In genomic region chr9:136494531-136495215, GRCh38 we compare ENCODE assay signal across 25 cellular contexts. TPM values are rescaled to one million over a fixed set of nuclear protein-coding genes. Genes with fewer than 3 reads are reported as not detected.
DNase-seq lines count a peak whose midpoint lies in the region; ATAC-seq, FAIRE-seq and TF ChIP-seq lines count a peak whose summit lies in the region.
"Had no signal": no experiment of that assay in that cellular context is flagged by ENCODE, and none has a peak within 500 bp of the region (broad histone marks: within the 10 kb centered on the region; RNA-seq: fewer than 3 reads in every experiment).

No MANE protein-coding gene starts in this region.

- peaks cover 4 to 20% of the 10 kb centered on the region in 2 donors for H3K36me3 Mint-ChIP-seq in CD4-positive, alpha-beta memory T cell
- H3K36me3 Mint-ChIP-seq in endodermal cell (ENCODE audit: low read depth), result peaks cover 8% of the 10 kb centered on the region

- SMC1A ChIA-PET in GM12878 (lab: Charles Lee; ENCODE audit: uncharacterized antibody, unreplicated experiment), result no interaction called here

- TSS peak; percentile 72 for BruUV-seq in GM12878 (replicated peaks; lab: Mats Ljungman, UMichigan)

- H3K27me3 Mint-ChIP-seq in CD4-positive, alpha-beta memory T cell, result no peaks in the 10 kb centered on the region
- peaks cover 7% of the 10 kb centered on the region for H3K27me3 Mint-ChIP-seq in endodermal cell (ENCODE audit: insufficient read depth)
- H3K27me3 Mint-ChIP-seq: activated CD8-positive, alpha-beta T cell treated with anti-CD3 and anti-CD28 coated beads for 36 hours; activated naive CD8-positive, alpha-beta T cell treated with anti-CD3 and anti-CD28 coated beads, Interleukin-2, amount 10 ng/mL, durations not matched to agents 7 days and 5 days; stimulated activated memory B cell treated with anti-CD40 and anti-IgM and Interleukin-4, amounts not matched to agents 10 μg/mL and 1 μg/mL and 100 μg/mL, for 72 hours had no signal

- H3K79me2 ChIP-seq in GM12878 (ENCODE audit: control insufficient read depth, insufficient read depth, low read length), result no peaks in the 10 kb centered on the region

- TF ChIP-seq EP300 in GM12878 (IDR thresholded peaks at IDR 0.05; ENCODE audit: borderline replicate concordance in 1 of 2, control insufficient read depth in 1 of 2, low read depth in 2 of 2, low read length in 2 of 2) (no peak), gastroesophageal sphincter (IDR thresholded peaks at IDR 0.05) (no peak), sigmoid colon (IDR thresholded peaks at IDR 0.05) (no peak)

- TF ChIP-seq CTCF in GM12878 (IDR thresholded peaks at IDR 0.05 in 2 of 3, conservative IDR thresholded peaks at IDR 0.05 in 1 of 3; ENCODE audit: control insufficient read depth in 2 of 3, extremely low read depth in 1 of 3, insufficient read depth in 1 of 3, low read depth in 3 of 3, low read length in 3 of 3) (no peak), gastroesophageal sphincter (IDR thresholded peaks at IDR 0.05) (no peak), sigmoid colon (IDR thresholded peaks at IDR 0.05) (no peak), endodermal cell (conservative IDR thresholded peaks at IDR 0.05) (no peak)

- no peak for ATAC-seq in GM12878
- peak; percentile 60 for ATAC-seq in gastroesophageal sphincter
- ATAC-seq: activated CD8-positive, alpha-beta T cell treated with anti-CD3 and anti-CD28 coated beads for 36 hours; Panc1; stimulated activated memory B cell treated with anti-CD40 and anti-IgM and Interleukin-4, amounts not matched to agents 10 μg/mL and 1 μg/mL and 100 μg/mL, for 72 hours had no signal

- H3K36me3 ChIP-seq in NT2/D1 (ENCODE audit: insufficient read depth, insufficient read length, low read length) (peaks cover 55% of the 10 kb centered on the region), GM12878 (ENCODE audit: control insufficient read depth in 2 of 2, insufficient read depth in 2 of 2, low read length in 1 of 2) (peaks cover 0 to 19% of the 10 kb centered on the region in 2 experiments; a peak in 2 of 4 replicates), gastroesophageal sphincter (peaks cover 0 to 53% of the 10 kb centered on the region in 2 donors), sigmoid colon (peaks cover 30 to 50% (median 39%) of the 10 kb centered on the region in 4 donors), endodermal cell (ENCODE audit: control insufficient read depth, insufficient read depth, low read length) (no peaks in the 10 kb centered on the region)
- H3K36me3 ChIP-seq in CD4-positive, alpha-beta memory T cell (ENCODE audit: insufficient read depth, low read length), result peaks cover 7% of the 10 kb centered on the region

- POLR2A ChIA-PET in GM12878 (lab: Charles Lee), result no interaction called here
- POLR2A ChIA-PET in CD4-positive, alpha-beta memory T cell (lab: Charles Lee; ENCODE audit: partially characterized antibody), result no interaction called here

- H3K4me1 ChIP-seq in NT2/D1 (ENCODE audit: insufficient read depth, insufficient read length), result peaks cover 10% of the 10 kb centered on the region
- H3K4me1 ChIP-seq in GM12878 (ENCODE audit: control insufficient read depth, insufficient read depth, low read length), result no peaks in the 10 kb centered on the region
- peaks cover 0 to 36% (median 15%) of the 10 kb centered on the region in 3 donors for H3K4me1 ChIP-seq in gastroesophageal sphincter
- peaks cover 0 to 27% (median 22%) of the 10 kb centered on the region in 4 donors for H3K4me1 ChIP-seq in sigmoid colon
- H3K4me1 ChIP-seq in CD4-positive, alpha-beta memory T cell (ENCODE audit: insufficient read depth, low read length), result no peaks in the 10 kb centered on the region
- H3K4me1 ChIP-seq in endodermal cell (ENCODE audit: control insufficient read depth, insufficient read depth, low read length), result no peaks in the 10 kb centered on the region
- H3K4me1 ChIP-seq: SJCRH30 had no signal

- 93% methylated on average over 29 of the region's 29 CpGs for whole genome bisulfite sequencing in GM12878 (ENCODE audit: insufficient coverage, insufficient replicate concordance, low lambda C conversion rate, missing lambda C conversion rate)
- WGBS in gastroesophageal sphincter (ENCODE audit: low coverage in 1 of 2), 2 donors, result 51 to 58% methylated on average over 10 to 12 of the region's 29 CpGs
- WGBS in sigmoid colon, 2 donors, result 90 to 91% methylated on average over 29 of the region's 29 CpGs
- whole genome bisulfite sequencing in endodermal cell (ENCODE audit: insufficient coverage in 1 of 2, insufficient read length in 1 of 2), 2 experiments, result 95 to 98% methylated on average over 28 to 29 of the region's 29 CpGs

- H3K9me3 ChIP-seq in NT2/D1 (ENCODE audit: insufficient read depth, low read length), result no peaks in the 10 kb centered on the region
- no peaks in the 10 kb centered on the region for H3K9me3 ChIP-seq in GM12878 (replicated peaks; ENCODE audit: control insufficient read depth, insufficient read depth, low read length)
- H3K9me3 ChIP-seq in gastroesophageal sphincter, result no peaks in the 10 kb centered on the region
- H3K9me3 ChIP-seq in sigmoid colon, result no peaks in the 10 kb centered on the region
- H3K9me3 ChIP-seq in CD4-positive, alpha-beta memory T cell (ENCODE audit: control insufficient read depth in 1 of 2, low read length in 2 of 2), result no peaks in the 10 kb centered on the region
- no peaks in the 10 kb centered on the region for H3K9me3 ChIP-seq in endodermal cell (ENCODE audit: control insufficient read depth, low read length)
- H3K9me3 ChIP-seq: heart right ventricle, SJCRH30, spleen, thoracic aorta had no signal

- TF ChIP-seq RAD21 in GM12878 (IDR thresholded peaks at IDR 0.05; ENCODE audit: insufficient read depth, low read depth, low read length), result no peak

- no peak overlapping the region for H3K4me3 Mint-ChIP-seq in CD4-positive, alpha-beta memory T cell
- no peak overlapping the region for H3K4me3 Mint-ChIP-seq in endodermal cell
- H3K4me3 Mint-ChIP-seq: activated CD8-positive, alpha-beta T cell treated with anti-CD3 and anti-CD28 coated beads for 36 hours; activated naive CD8-positive, alpha-beta T cell treated with anti-CD3 and anti-CD28 coated beads, Interleukin-2, amount 10 ng/mL, durations not matched to agents 7 days and 5 days; HFFc6; stimulated activated memory B cell treated with anti-CD40 and anti-IgM and Interleukin-4, amounts not matched to agents 10 μg/mL and 1 μg/mL and 100 μg/mL, for 72 hours had no signal

- H3K4me1 Mint-ChIP-seq in CD4-positive, alpha-beta memory T cell, result no peaks in the 10 kb centered on the region
- no peaks in the 10 kb centered on the region for H3K4me1 Mint-ChIP-seq in endodermal cell
- H3K4me1 Mint-ChIP-seq: activated naive CD8-positive, alpha-beta T cell treated with anti-CD3 and anti-CD28 coated beads, Interleukin-2, amount 10 ng/mL, durations not matched to agents 7 days and 5 days; stimulated activated memory B cell treated with anti-CD40 and anti-IgM and Interleukin-4, amounts not matched to agents 10 μg/mL and 1 μg/mL and 100 μg/mL, for 72 hours had no signal

- peak; percentile 12; the same call in 1 of the 2 replicates for TF ChIP-seq POLR2A in GM12878 (IDR thresholded peaks at IDR 0.05; ENCODE audit: low read depth, low read length)
- no peak for TF ChIP-seq POLR2A in gastroesophageal sphincter (IDR thresholded peaks at IDR 0.05)
- TF ChIP-seq POLR2A in sigmoid colon (IDR thresholded peaks at IDR 0.05), result no peak

- intact Hi-C loops in GM12878 (cut with micrococcal nuclease; ENCODE audit: unreplicated experiment) (no loop called here), sigmoid colon (cut with DNase I) (loop anchor here (5.0 kb wide), 1 partner anchor 33 kb away; no protein-coding TSS in a partner anchor)
- intact Hi-C loops in CD4-positive, alpha-beta memory T cell (cut with micrococcal nuclease), result no loop called here

- H3K9ac ChIP-seq in NT2/D1 (ENCODE audit: insufficient read length, low read depth) (peak overlapping the region; percentile 8), GM12878 (ENCODE audit: control insufficient read depth, insufficient read depth, low read length) (no peak overlapping the region), endodermal cell (ENCODE audit: extremely low read depth, low read length, poor library complexity, severe bottlenecking) (no peak overlapping the region)

- no peaks in the 10 kb centered on the region for H4K20me1 ChIP-seq in GM12878 (ENCODE audit: control insufficient read depth, insufficient read depth)

- no peaks in the 10 kb centered on the region for H3K9me3 Mint-ChIP-seq in CD4-positive, alpha-beta memory T cell
- H3K9me3 Mint-ChIP-seq in endodermal cell, result no peaks in the 10 kb centered on the region
- H3K9me3 Mint-ChIP-seq: activated naive CD8-positive, alpha-beta T cell treated with anti-CD3 and anti-CD28 coated beads, Interleukin-2, amount 10 ng/mL, durations not matched to agents 7 days and 5 days; HFFc6; stimulated activated memory B cell treated with anti-CD40 and anti-IgM and Interleukin-4, amounts not matched to agents 10 μg/mL and 1 μg/mL and 100 μg/mL, for 72 hours had no signal

- DNase-seq in NT2/D1 (ENCODE audit: low read depth, low spot score) (no peak), GM12878 (ENCODE audit: low read depth, low spot score) (no peak), sigmoid colon (no peak), OCI-M1 (lab: John Stamatoyannopoulos, UW) (no peak), endodermal cell (no peak)
- no peak for DNase-seq in CD4-positive, alpha-beta memory T cell
- DNase-seq: activated CD4-positive, alpha-beta T cell treated with anti-CD3 and anti-CD28 coated beads for 1 hour; activated CD8-positive, alpha-beta T cell treated with anti-CD3 and anti-CD28 coated beads for 36 hours; activated effector memory CD4-positive, alpha-beta T cell treated with Interleukin-2 at 50 U/mL for 16 hours; activated naive CD8-positive, alpha-beta T cell treated with anti-CD3 and anti-CD28 coated beads, Interleukin-2, amount 10 ng/mL, durations not matched to agents 7 days and 5 days; cortex of kidney; DMS 273 treated with DMSO at 0.1 percent for 48 hours; HFFc6; KG1; mesendoderm; NCI-H510A; SJCRH30; spleen; stimulated activated CD4-positive, alpha-beta T cell treated with anti-CD3 and anti-CD28 coated beads, Interleukin-2, amount 100 ng/mL, for 48 hours had no signal

- H3K27me3 ChIP-seq in NT2/D1 (ENCODE audit: insufficient read depth, insufficient read length), result no peaks in the 10 kb centered on the region
- no peaks in the 10 kb centered on the region for H3K27me3 ChIP-seq in GM12878 (replicated peaks in 1 of 2; ENCODE audit: control insufficient read depth in 2 of 2, insufficient read depth in 2 of 2, low read length in 1 of 2)
- no peaks in the 10 kb centered on the region for H3K27me3 ChIP-seq in gastroesophageal sphincter
- no peaks in the 10 kb centered on the region for H3K27me3 ChIP-seq in sigmoid colon
- no peaks in the 10 kb centered on the region for H3K27me3 ChIP-seq in CD4-positive, alpha-beta memory T cell (ENCODE audit: insufficient read depth, low read length)
- H3K27me3 ChIP-seq in endodermal cell (ENCODE audit: control insufficient read depth, insufficient read depth, low read length, poor library complexity, severe bottlenecking), result peaks cover 2% of the 10 kb centered on the region
- H3K27me3 ChIP-seq: heart right ventricle, SJCRH30, spleen had no signal

- in situ Hi-C loops in GM12878 (cut with MboI), result loop anchor here (5.0 kb wide), 1 partner anchor 133 kb away; no protein-coding TSS in a partner anchor

- H2AFZ ChIP-seq in GM12878 (ENCODE audit: control insufficient read depth, low read depth, low read length), result no peak overlapping the region

- FAIRE-seq in GM12878 (lab: Jason Lieb, UNC), result no peak
- FAIRE-seq: TTC549 had no signal

- CTCF ChIA-PET in GM12878 (lab: Yijun Ruan, JAX), result no interaction called here
- CTCF ChIA-PET in CD4-positive, alpha-beta memory T cell (lab: Charles Lee; ENCODE audit: partially characterized antibody), result interaction anchor here (0.9 kb wide), 1 partner anchor 9 kb away, joined by 4 read pairs; no protein-coding TSS in a partner anchor

- no peak overlapping the region for H3K4me2 ChIP-seq in GM12878 (ENCODE audit: control insufficient read depth, insufficient read depth)

- RAD21 ChIA-PET in GM12878 (lab: Charles Lee; ENCODE audit: unreplicated experiment), result no interaction called here

- no peak overlapping the region for H3K27ac ChIP-seq in GM12878 (ENCODE audit: control insufficient read depth, insufficient read depth)
- H3K27ac ChIP-seq in gastroesophageal sphincter, result peak overlapping the region in 3 of 4 donors; percentile 36 to 51 (median 47)
- peak overlapping the region in 3 of 4 donors; percentile 54 to 61 (median 55) for H3K27ac ChIP-seq in sigmoid colon
- no peak overlapping the region for H3K27ac ChIP-seq in CD4-positive, alpha-beta memory T cell (ENCODE audit: low read depth, low read length)
- H3K27ac ChIP-seq in endodermal cell (ENCODE audit: low read depth, low read length), result no peak overlapping the region
- H3K27ac ChIP-seq: SJCRH30, thoracic aorta had no signal

- H3K27ac Mint-ChIP-seq in CD4-positive, alpha-beta memory T cell, result no peak overlapping the region
- no peak overlapping the region for H3K27ac Mint-ChIP-seq in endodermal cell
- H3K27ac Mint-ChIP-seq: activated CD8-positive, alpha-beta T cell treated with anti-CD3 and anti-CD28 coated beads for 36 hours; activated naive CD8-positive, alpha-beta T cell treated with anti-CD3 and anti-CD28 coated beads, Interleukin-2, amount 10 ng/mL, durations not matched to agents 7 days and 5 days; HFFc6; stimulated activated memory B cell treated with anti-CD40 and anti-IgM and Interleukin-4, amounts not matched to agents 10 μg/mL and 1 μg/mL and 100 μg/mL, for 72 hours had no signal

- H3K4me3 ChIP-seq in NT2/D1 (ENCODE audit: insufficient read length, low read depth), result no peak overlapping the region
- H3K4me3 ChIP-seq in GM12878, result no peak overlapping the region
- H3K4me3 ChIP-seq in gastroesophageal sphincter, result no peak overlapping the region
- no peak overlapping the region for H3K4me3 ChIP-seq in sigmoid colon
- H3K4me3 ChIP-seq in CD4-positive, alpha-beta memory T cell (ENCODE audit: low read length in 2 of 2), result no peak overlapping the region
- no peak overlapping the region for H3K4me3 ChIP-seq in endodermal cell (ENCODE audit: low read length)
- H3K4me3 ChIP-seq: heart right ventricle, SJCRH30, spleen, thoracic aorta had no signal

RNA-seq across cellular contexts. Expression of gene SEC16A, which starts 11.8 kb away (rescaled TPM):
- total RNA-seq in GM12878 (2013; cell fraction: nucleolus; rRNA removed), result 45.7 and 51.6 TPM in 2 replicates
- total RNA-seq in GM12878 (2014; rRNA removed) (14.7 and 17.6 TPM in 2 replicates), GM12878 (2014; rRNA removed; fragmentation: Illumina TruSeq; extraction: Trizol) (8.3 and 10.0 TPM in 2 replicates), GM12878 (2021) (52.6 and 59.1 TPM in 2 replicates), gastroesophageal sphincter (10 to 100 TPM; 35.5 to 71.0 (median 50.5) TPM), sigmoid colon (10 to 100 TPM; 22.9 to 33.9 (median 30.2) TPM), endodermal cell (10 to 100 TPM; 54.6 to 60.7 TPM)
- 36.4 TPM for polyA plus RNA-seq in GM12878 (2011; ENCODE audit: low read depth)
- polyA plus RNA-seq in GM12878 (2011; rRNA removed) (7.3 and 9.9 TPM in 2 replicates), GM12878 (2014; fragmentation: Illumina TruSeq; extraction: Trizol) (26.5 and 36.0 TPM in 2 replicates), GM12878 (2014; fragmentation: Nextera tagmentation; extraction: Ambion mirVana) (10 to 100 TPM; 12.4 to 16.6 TPM), GM12878 (2014; rRNA removed) (25.9 and 28.0 TPM in 2 replicates), GM12878 (2016; fragmentation: Nextera tagmentation; extraction: Ambion mirVana) (10 to 100 TPM; 44.6 to 44.7 TPM), sigmoid colon (10 to 100 TPM; 22.8 to 57.0 (median 24.5) TPM)
- polyA plus RNA-seq in GM12878 (2011; cell fraction: cytosol; rRNA removed), result 12.3 and 18.3 TPM in 2 replicates
- polyA plus RNA-seq in GM12878 (2011; cell fraction: nucleus; rRNA removed), result 44.9 and 59.4 TPM in 2 replicates
- 40.1 and 41.6 TPM in 2 replicates for polyA plus RNA-seq in GM12878 (2012)
- 9.8 and 13.4 TPM in 2 replicates for polyA minus RNA-seq in GM12878 (2011; rRNA and poly(A)+ RNA removed)
- 19.6 and 20.7 TPM in 2 replicates for polyA minus RNA-seq in GM12878 (2011; cell fraction: cytosol; rRNA and poly(A)+ RNA removed)
- 11.8 and 19.4 TPM in 2 replicates for polyA minus RNA-seq in GM12878 (2011; cell fraction: nucleus; rRNA and poly(A)+ RNA removed)
- total RNA-seq in CD4-positive, alpha-beta memory T cell, result 10 to 100 TPM; 82.9 to 87.7 TPM
- polyA plus RNA-seq in CD4-positive, alpha-beta memory T cell, result 10 to 100 TPM in 1 of 2 donors, 1 to 10 TPM in 1; 6.6 to 39.3 TPM
- polyA plus RNA-seq in endodermal cell (2013, experiment 1 of 2), result 43.1 TPM
- 41.4 TPM for polyA plus RNA-seq in endodermal cell (2013, experiment 2 of 2)

RNA-seq across cellular contexts. Expression of gene NOTCH1, which starts 51.2 kb away (rescaled TPM):
- 114 and 132 TPM in 2 replicates for total RNA-seq in GM12878 (2013; cell fraction: nucleolus; rRNA removed)
- total RNA-seq in GM12878 (2014; rRNA removed) (6.9 and 9.7 TPM in 2 replicates), GM12878 (2014; rRNA removed; fragmentation: Illumina TruSeq; extraction: Trizol) (1.8 and 2.5 TPM in 2 replicates), GM12878 (2021) (38.6 and 40.0 TPM in 2 replicates), gastroesophageal sphincter (10 to 100 TPM; 31.1 to 72.1 (median 44.0) TPM), sigmoid colon (10 to 100 TPM; 16.6 to 36.0 (median 31.8) TPM), endodermal cell (10 to 100 TPM; 23.4 to 24.2 TPM)
- 2.6 TPM for polyA plus RNA-seq in GM12878 (2011; ENCODE audit: low read depth)
- polyA plus RNA-seq in GM12878 (2011; rRNA removed) (1.4 TPM in 2 replicates), GM12878 (2014; fragmentation: Illumina TruSeq; extraction: Trizol) (1.1 and 2.7 TPM in 2 replicates), GM12878 (2014; fragmentation: Nextera tagmentation; extraction: Ambion mirVana) (under 1 TPM; 0.02 to 0.24 TPM), GM12878 (2014; rRNA removed) (12.4 and 12.7 TPM in 2 replicates), GM12878 (2016; fragmentation: Nextera tagmentation; extraction: Ambion mirVana) (1 to 10 TPM; 4.7 to 6.8 TPM), sigmoid colon (10 to 100 TPM in 1 of 3 donors, 1 to 10 TPM in 2; 1.8 to 30.8 (median 3.7) TPM)
- polyA plus RNA-seq in GM12878 (2011; cell fraction: cytosol; rRNA removed), result 4.7 and 4.9 TPM in 2 replicates
- 31.3 and 51.1 TPM in 2 replicates for polyA plus RNA-seq in GM12878 (2011; cell fraction: nucleus; rRNA removed)
- polyA plus RNA-seq in GM12878 (2012), result 7.3 and 8.7 TPM in 2 replicates
- 4.2 and 12.3 TPM in 2 replicates for polyA minus RNA-seq in GM12878 (2011; rRNA and poly(A)+ RNA removed)
- 20.2 and 32.2 TPM in 2 replicates for polyA minus RNA-seq in GM12878 (2011; cell fraction: cytosol; rRNA and poly(A)+ RNA removed)
- 14.4 and 23.8 TPM in 2 replicates for polyA minus RNA-seq in GM12878 (2011; cell fraction: nucleus; rRNA and poly(A)+ RNA removed)
- 10 to 100 TPM; 43.0 to 45.4 TPM for total RNA-seq in CD4-positive, alpha-beta memory T cell
- 1 to 10 TPM in 1 of 2 donors, not detected in 1; 6.0 TPM for polyA plus RNA-seq in CD4-positive, alpha-beta memory T cell
- polyA plus RNA-seq in endodermal cell (2013, experiment 1 of 2), result 72.4 TPM
- polyA plus RNA-seq in endodermal cell (2013, experiment 2 of 2), result 68.2 TPM

RNA-seq across cellular contexts. Expression of gene INPP5E, which starts 55.0 kb away (rescaled TPM):
- total RNA-seq in GM12878 (2013; cell fraction: nucleolus; rRNA removed), result 32.3 and 36.3 TPM in 2 replicates
- total RNA-seq in GM12878 (2014; rRNA removed) (6.6 and 7.4 TPM in 2 replicates), GM12878 (2014; rRNA removed; fragmentation: Illumina TruSeq; extraction: Trizol) (3.4 and 3.6 TPM in 2 replicates), GM12878 (2021) (13.0 and 15.6 TPM in 2 replicates), gastroesophageal sphincter (10 to 100 TPM in 2 of 4 donors, 1 to 10 TPM in 2; 7.2 to 13.1 (median 10.0) TPM), sigmoid colon (10 to 100 TPM in 1 of 4 donors, 1 to 10 TPM in 3; 4.6 to 12.2 (median 6.6) TPM), endodermal cell (10 to 100 TPM; 30.8 to 34.7 TPM)
- 2.8 TPM for polyA plus RNA-seq in GM12878 (2011; ENCODE audit: low read depth)
- polyA plus RNA-seq in GM12878 (2011; rRNA removed) (4.6 and 7.1 TPM in 2 replicates), GM12878 (2014; fragmentation: Illumina TruSeq; extraction: Trizol) (2.1 and 3.4 TPM in 2 replicates), GM12878 (2014; fragmentation: Nextera tagmentation; extraction: Ambion mirVana) (1 to 10 TPM in 1 of 2 experiments, under 1 TPM in 1; 0.24 to 1.2 TPM), GM12878 (2014; rRNA removed) (14.8 and 16.0 TPM in 2 replicates), GM12878 (2016; fragmentation: Nextera tagmentation; extraction: Ambion mirVana) (1 to 10 TPM; 4.7 to 5.9 TPM), sigmoid colon (1 to 10 TPM; 1.8 to 7.5 (median 2.3) TPM)
- 8.6 and 10.4 TPM in 2 replicates for polyA plus RNA-seq in GM12878 (2011; cell fraction: cytosol; rRNA removed)
- polyA plus RNA-seq in GM12878 (2011; cell fraction: nucleus; rRNA removed), result 78.9 and 90.5 TPM in 2 replicates
- polyA plus RNA-seq in GM12878 (2012), result 8.4 and 9.5 TPM in 2 replicates
- 4.3 and 8.1 TPM in 2 replicates for polyA minus RNA-seq in GM12878 (2011; rRNA and poly(A)+ RNA removed)
- 4.1 and 4.8 TPM in 2 replicates for polyA minus RNA-seq in GM12878 (2011; cell fraction: cytosol; rRNA and poly(A)+ RNA removed)
- 10.2 and 17.1 TPM in 2 replicates for polyA minus RNA-seq in GM12878 (2011; cell fraction: nucleus; rRNA and poly(A)+ RNA removed)
- total RNA-seq in CD4-positive, alpha-beta memory T cell, result 10 to 100 TPM; 29.1 to 31.2 TPM
- 1 to 10 TPM; 2.0 to 5.0 TPM for polyA plus RNA-seq in CD4-positive, alpha-beta memory T cell
- 22.6 TPM for polyA plus RNA-seq in endodermal cell (2013, experiment 1 of 2)
- 19.3 TPM for polyA plus RNA-seq in endodermal cell (2013, experiment 2 of 2)

Comparison
In these comparisons a context has a peak if more than half of its experiments do, and no peak if none do; other contexts are left out.
1. H3K27ac ChIP-seq: peak in gastroesophageal sphincter (3 of 4) and sigmoid colon (3 of 4); none in GM12878 (single experiment), CD4-positive, alpha-beta memory T cell (single experiment) and endodermal cell (single experiment).